Comparison of ENCODE assay signal across 1 cellular context in genomic region chr9:119088002-119088401, GRCh38.
TF ChIP-seq lines count a peak whose summit lies in the region.

No MANE protein-coding gene starts in this region.

TF ChIP-seq in WTC11, 78 proteins besides CTCF, POLR2A, EP300 and RAD21 (continued from another document):
- TF ChIP-seq ZNF512 (CRISPR knock-in tag; IDR thresholded peaks at IDR 0.05; ENCODE audit: borderline replicate concordance) = no peak
